1 cellular context compared by ENCODE assay signal in the genomic region with DNA sequence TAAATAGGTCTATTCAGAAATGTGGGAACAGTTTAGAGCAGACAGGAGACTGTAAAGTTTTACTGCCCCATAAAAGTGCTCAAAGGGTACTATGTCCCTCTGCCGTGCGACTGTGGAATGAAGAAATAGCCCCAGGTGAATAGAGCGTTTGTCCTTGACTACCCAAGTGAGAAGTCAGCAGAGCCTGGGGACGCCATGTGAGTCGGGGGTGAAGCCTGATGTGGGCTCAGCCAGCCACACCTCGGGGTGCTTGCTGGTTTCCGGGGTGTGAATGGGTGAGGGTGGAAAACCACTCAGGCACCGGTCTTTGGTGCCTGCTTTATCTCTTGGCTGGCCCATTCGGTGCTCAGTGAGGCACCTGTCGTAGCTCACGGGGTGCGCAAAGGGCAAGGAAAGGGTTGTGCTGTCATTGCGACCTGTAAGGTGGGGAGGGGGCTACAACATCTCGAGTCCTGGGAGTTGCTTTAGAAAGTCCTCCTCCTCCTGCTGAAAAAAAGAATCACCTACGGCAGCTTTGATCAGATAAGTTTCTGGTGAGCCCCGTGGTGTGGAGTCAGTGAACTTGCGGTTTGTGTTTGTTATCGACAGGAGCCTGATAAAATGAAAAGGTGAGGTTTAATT.
TF ChIP-seq lines count a peak whose summit lies in the region.

No MANE protein-coding gene starts in this region.

TF ChIP-seq in GM23338, 12 proteins besides CTCF, POLR2A, EP300 and RAD21 (continued from another document):
- TF ChIP-seq, protein P1, sequence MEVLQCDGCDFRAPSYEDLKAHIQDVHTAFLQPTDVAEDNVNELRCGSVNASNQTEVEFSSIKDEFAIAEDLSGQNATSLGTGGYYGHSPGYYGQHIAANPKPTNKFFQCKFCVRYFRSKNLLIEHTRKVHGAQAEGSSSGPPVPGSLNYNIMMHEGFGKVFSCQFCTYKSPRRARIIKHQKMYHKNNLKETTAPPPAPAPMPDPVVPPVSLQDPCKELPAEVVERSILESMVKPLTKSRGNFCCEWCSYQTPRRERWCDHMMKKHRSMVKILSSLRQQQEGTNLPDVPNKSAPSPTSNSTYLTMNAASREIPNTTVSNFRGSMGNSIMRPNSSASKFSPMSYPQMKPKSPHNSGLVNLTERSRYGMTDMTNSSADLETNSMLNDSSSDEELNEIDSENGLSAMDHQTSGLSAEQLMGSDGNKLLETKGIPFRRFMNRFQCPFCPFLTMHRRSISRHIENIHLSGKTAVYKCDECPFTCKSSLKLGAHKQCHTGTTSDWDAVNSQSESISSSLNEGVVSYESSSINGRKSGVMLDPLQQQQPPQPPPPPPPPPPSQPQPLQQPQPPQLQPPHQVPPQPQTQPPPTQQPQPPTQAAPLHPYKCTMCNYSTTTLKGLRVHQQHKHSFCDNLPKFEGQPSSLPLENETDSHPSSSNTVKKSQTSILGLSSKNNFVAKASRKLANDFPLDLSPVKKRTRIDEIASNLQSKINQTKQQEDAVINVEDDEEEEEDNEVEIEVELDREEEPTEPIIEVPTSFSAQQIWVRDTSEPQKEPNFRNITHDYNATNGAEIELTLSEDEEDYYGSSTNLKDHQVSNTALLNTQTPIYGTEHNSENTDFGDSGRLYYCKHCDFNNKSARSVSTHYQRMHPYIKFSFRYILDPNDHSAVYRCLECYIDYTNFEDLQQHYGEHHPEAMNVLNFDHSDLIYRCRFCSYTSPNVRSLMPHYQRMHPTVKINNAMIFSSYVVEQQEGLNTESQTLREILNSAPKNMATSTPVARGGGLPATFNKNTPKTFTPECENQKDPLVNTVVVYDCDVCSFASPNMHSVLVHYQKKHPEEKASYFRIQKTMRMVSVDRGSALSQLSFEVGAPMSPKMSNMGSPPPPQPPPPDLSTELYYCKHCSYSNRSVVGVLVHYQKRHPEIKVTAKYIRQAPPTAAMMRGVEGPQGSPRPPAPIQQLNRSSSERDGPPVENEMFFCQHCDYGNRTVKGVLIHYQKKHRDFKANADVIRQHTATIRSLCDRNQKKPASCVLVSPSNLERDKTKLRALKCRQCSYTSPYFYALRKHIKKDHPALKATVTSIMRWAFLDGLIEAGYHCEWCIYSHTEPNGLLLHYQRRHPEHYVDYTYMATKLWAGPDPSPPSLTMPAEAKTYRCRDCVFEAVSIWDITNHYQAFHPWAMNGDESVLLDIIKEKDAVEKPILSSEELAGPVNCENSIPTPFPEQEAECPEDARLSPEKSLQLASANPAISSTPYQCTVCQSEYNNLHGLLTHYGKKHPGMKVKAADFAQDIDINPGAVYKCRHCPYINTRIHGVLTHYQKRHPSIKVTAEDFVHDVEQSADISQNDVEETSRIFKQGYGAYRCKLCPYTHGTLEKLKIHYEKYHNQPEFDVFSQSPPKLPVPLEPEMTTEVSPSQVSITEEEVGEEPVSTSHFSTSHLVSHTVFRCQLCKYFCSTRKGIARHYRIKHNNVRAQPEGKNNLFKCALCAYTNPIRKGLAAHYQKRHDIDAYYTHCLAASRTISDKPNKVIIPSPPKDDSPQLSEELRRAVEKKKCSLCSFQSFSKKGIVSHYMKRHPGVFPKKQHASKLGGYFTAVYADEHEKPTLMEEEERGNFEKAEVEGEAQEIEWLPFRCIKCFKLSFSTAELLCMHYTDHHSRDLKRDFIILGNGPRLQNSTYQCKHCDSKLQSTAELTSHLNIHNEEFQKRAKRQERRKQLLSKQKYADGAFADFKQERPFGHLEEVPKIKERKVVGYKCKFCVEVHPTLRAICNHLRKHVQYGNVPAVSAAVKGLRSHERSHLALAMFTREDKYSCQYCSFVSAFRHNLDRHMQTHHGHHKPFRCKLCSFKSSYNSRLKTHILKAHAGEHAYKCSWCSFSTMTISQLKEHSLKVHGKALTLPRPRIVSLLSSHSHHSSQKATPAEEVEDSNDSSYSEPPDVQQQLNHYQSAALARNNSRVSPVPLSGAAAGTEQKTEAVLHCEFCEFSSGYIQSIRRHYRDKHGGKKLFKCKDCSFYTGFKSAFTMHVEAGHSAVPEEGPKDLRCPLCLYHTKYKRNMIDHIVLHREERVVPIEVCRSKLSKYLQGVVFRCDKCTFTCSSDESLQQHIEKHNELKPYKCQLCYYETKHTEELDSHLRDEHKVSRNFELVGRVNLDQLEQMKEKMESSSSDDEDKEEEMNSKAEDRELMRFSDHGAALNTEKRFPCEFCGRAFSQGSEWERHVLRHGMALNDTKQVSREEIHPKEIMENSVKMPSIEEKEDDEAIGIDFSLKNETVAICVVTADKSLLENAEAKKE (CRISPR knock-in tag; IDR thresholded peaks at IDR 0.05), result no peak
- TF ChIP-seq, protein P2, sequence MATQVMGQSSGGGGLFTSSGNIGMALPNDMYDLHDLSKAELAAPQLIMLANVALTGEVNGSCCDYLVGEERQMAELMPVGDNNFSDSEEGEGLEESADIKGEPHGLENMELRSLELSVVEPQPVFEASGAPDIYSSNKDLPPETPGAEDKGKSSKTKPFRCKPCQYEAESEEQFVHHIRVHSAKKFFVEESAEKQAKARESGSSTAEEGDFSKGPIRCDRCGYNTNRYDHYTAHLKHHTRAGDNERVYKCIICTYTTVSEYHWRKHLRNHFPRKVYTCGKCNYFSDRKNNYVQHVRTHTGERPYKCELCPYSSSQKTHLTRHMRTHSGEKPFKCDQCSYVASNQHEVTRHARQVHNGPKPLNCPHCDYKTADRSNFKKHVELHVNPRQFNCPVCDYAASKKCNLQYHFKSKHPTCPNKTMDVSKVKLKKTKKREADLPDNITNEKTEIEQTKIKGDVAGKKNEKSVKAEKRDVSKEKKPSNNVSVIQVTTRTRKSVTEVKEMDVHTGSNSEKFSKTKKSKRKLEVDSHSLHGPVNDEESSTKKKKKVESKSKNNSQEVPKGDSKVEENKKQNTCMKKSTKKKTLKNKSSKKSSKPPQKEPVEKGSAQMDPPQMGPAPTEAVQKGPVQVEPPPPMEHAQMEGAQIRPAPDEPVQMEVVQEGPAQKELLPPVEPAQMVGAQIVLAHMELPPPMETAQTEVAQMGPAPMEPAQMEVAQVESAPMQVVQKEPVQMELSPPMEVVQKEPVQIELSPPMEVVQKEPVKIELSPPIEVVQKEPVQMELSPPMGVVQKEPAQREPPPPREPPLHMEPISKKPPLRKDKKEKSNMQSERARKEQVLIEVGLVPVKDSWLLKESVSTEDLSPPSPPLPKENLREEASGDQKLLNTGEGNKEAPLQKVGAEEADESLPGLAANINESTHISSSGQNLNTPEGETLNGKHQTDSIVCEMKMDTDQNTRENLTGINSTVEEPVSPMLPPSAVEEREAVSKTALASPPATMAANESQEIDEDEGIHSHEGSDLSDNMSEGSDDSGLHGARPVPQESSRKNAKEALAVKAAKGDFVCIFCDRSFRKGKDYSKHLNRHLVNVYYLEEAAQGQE (IDR thresholded peaks at IDR 0.05; ENCODE audit: unreplicated experiment), result no peak
- no peak for TF ChIP-seq ZNF331 (CRISPR knock-in tag; IDR thresholded peaks at IDR 0.05; ENCODE audit: low read depth)
TF ChIP-seq in GM23338: peak in this region for 0.
